ENCODE assay signal across 8 cellular contexts in genomic region chr15:58221591-58222241, GRCh38.
A peak's percentile ranks its signal among the peaks of the same experiment; 100 is the strongest.
DNase-seq lines count a peak whose midpoint lies in the region; TF ChIP-seq lines count a peak whose summit lies in the region.
"Had no signal": no experiment of that assay in that cellular context is flagged by ENCODE, and none has a peak within 500 bp of the region (broad histone marks: within the 10 kb centered on the region; RNA-seq: fewer than 3 reads in every experiment).

No MANE protein-coding gene starts in this region.

- H3K27ac ChIP-seq in neutrophil (no peak overlapping the region), tibial artery (no peak overlapping the region)
- H3K27ac ChIP-seq in effector memory CD4-positive, alpha-beta T cell (ENCODE audit: insufficient read depth, low read length, poor library complexity, severe bottlenecking) = no peak overlapping the region

- H3K36me3 ChIP-seq in neutrophil (no peaks in the 10 kb centered on the region), tibial artery (no peaks in the 10 kb centered on the region)
- no peaks in the 10 kb centered on the region for H3K36me3 ChIP-seq in effector memory CD4-positive, alpha-beta T cell (ENCODE audit: control insufficient read depth, insufficient read depth, low read length)
- H3K36me3 ChIP-seq: HAP-1 had no signal

- no peaks in the 10 kb centered on the region for H3K27me3 Mint-ChIP-seq in chondrocyte (ENCODE audit: low read depth)

- intact Hi-C loops in tibial artery (cut with DNase I; ENCODE audit: low total_unique reads) = no loop called here

- no peak overlapping the region for H3K4me3 Mint-ChIP-seq in chondrocyte (ENCODE audit: unreplicated experiment)

- TF ChIP-seq CTCF in GM10266 (IDR thresholded peaks at IDR 0.05; ENCODE audit: control insufficient read depth, insufficient read depth, low read depth, missing control alignments) (peak; percentile 53), LNCaP clone FGC (IDR thresholded peaks at IDR 0.05; ENCODE audit: control insufficient read depth, extremely low read depth, insufficient read depth) (peak; percentile 61), chondrocyte (IDR thresholded peaks at IDR 0.05) (peak; percentile 75), neutrophil (IDR thresholded peaks at IDR 0.05) (peak; percentile 64), tibial artery (IDR thresholded peaks at IDR 0.05) (no peak)

- no peak overlapping the region for H3K4me3 ChIP-seq in LNCaP clone FGC (ENCODE audit: low read depth, low read length)
- no peak overlapping the region for H3K4me3 ChIP-seq in neutrophil (ENCODE audit: low read depth in 1 of 2, low read length in 1 of 2)
- no peak overlapping the region for H3K4me3 ChIP-seq in effector memory CD4-positive, alpha-beta T cell (ENCODE audit: insufficient read depth, low read depth, low read length, poor library complexity, severe bottlenecking)
- no peak overlapping the region for H3K4me3 ChIP-seq in tibial artery
- H3K4me3 ChIP-seq: HAP-1 had no signal

- peaks cover 11% of the 10 kb centered on the region for H3K4me1 Mint-ChIP-seq in chondrocyte (ENCODE audit: low read depth)

- peaks cover 14% of the 10 kb centered on the region for H3K9me3 Mint-ChIP-seq in chondrocyte (ENCODE audit: low read depth)

- no peak overlapping the region for H3K27ac Mint-ChIP-seq in chondrocyte (ENCODE audit: unreplicated experiment)

- H3K4me1 ChIP-seq in neutrophil (ENCODE audit: control insufficient read depth in 1 of 2, insufficient read depth in 1 of 2, low read depth in 1 of 2, low read length in 1 of 2) (no peaks in the 10 kb centered on the region), tibial artery (peaks cover 0 to 6% (median 0%) of the 10 kb centered on the region in 4 donors)
- H3K4me1 ChIP-seq in effector memory CD4-positive, alpha-beta T cell (ENCODE audit: control insufficient read depth, insufficient read depth, low read length, poor library complexity, severe bottlenecking) = no peaks in the 10 kb centered on the region
- H3K4me1 ChIP-seq: HAP-1 had no signal

- H3K9me3 ChIP-seq in neutrophil (no peaks in the 10 kb centered on the region), tibial artery (no peaks in the 10 kb centered on the region)
- no peaks in the 10 kb centered on the region for H3K9me3 ChIP-seq in effector memory CD4-positive, alpha-beta T cell (ENCODE audit: control insufficient read depth, low read length)
- H3K9me3 ChIP-seq: HAP-1 had no signal

- H3K36me3 Mint-ChIP-seq in chondrocyte (ENCODE audit: low read depth) = peaks cover 2% of the 10 kb centered on the region

- H3K27me3 ChIP-seq in neutrophil (no peaks in the 10 kb centered on the region), tibial artery (no peaks in the 10 kb centered on the region)
- no peaks in the 10 kb centered on the region for H3K27me3 ChIP-seq in effector memory CD4-positive, alpha-beta T cell (replicated peaks; ENCODE audit: control insufficient read depth, insufficient read depth, low read length, poor library complexity, severe bottlenecking)

- DNase-seq in GM10266 (ENCODE audit: extremely low spot score) (peak; percentile 47), LNCaP clone FGC (ENCODE audit: low read depth) (no peak), chondrocyte (ENCODE audit: low spot score) (no peak), tibial artery (no peak), mesenteric fat pad (ENCODE audit: low spot score) (no peak)
- no peak for DNase-seq in effector memory CD4-positive, alpha-beta T cell

Comparison
In these comparisons a context has a peak if more than half of its experiments do, and no peak if none do; other contexts are left out.
1. CTCF ChIP-seq: peak in GM10266 (single experiment), LNCaP clone FGC (single experiment), chondrocyte (single experiment) and neutrophil (single experiment); none in tibial artery (0 of 2).